ENCODE assay signal across 22 cellular contexts in the genomic region with DNA sequence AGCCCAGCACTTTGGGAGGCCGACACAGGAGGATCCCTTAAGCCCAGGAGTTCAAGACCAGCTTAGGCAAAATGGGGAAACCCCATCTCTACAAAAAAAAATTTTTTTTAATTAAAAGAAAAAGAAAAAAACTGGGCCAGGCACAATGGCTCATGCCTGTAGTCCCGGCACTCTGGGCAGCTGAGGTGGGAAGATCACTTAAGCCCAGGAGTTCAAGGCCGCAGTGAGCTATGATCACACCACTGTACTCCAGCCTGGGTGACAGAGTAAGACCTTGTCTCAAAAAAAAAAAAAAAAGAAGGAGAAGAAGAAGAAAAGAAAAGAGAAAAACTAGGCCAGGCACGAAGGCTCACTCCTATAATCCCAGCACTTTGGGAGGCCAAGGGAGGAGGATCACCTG. TPM values are rescaled to one million over a fixed set of nuclear protein-coding genes. Genes with fewer than 3 reads are reported as not detected.
DNase-seq lines count a peak whose midpoint lies in the region; ATAC-seq, FAIRE-seq and TF ChIP-seq lines count a peak whose summit lies in the region.
"Had no signal": no experiment of that assay in that cellular context is flagged by ENCODE, and none has a peak within 500 bp of the region (broad histone marks: within the 10 kb centered on the region; RNA-seq: fewer than 3 reads in every experiment).

No MANE protein-coding gene starts in this region.

- intact Hi-C loops in HepG2 (cut with micrococcal nuclease; ENCODE audit: unreplicated experiment) (no loop called here), right lobe of liver (cut with DNase I) (loop anchor here in 1 of 2 donors (10.0 kb wide), 1 partner anchor 63 kb away; no protein-coding TSS in a partner anchor)

- no peak for FAIRE-seq in HepG2 (lab: Jason Lieb, UNC)

- H4K20me1 ChIP-seq in HepG2 (ENCODE audit: insufficient read depth, low read length): peaks cover 17% of the 10 kb centered on the region; the same call in 1 of the 2 replicates

- peaks cover 52 to 65% of the 10 kb centered on the region in 2 donors for H3K4me1 Mint-ChIP-seq in effector memory CD8-positive, alpha-beta T cell (ENCODE audit: low read depth in 2 of 2)

- CTCF ChIA-PET in HepG2 (lab: Yijun Ruan, JAX; ENCODE audit: low intra/inter-chr PET ratio, low total read pairs): no interaction called here
- CTCF ChIA-PET in RWPE1 (lab: Yijun Ruan, JAX): interaction anchor here (0.6 to 0.7 kb wide), 2 partner anchors 59 to 155 kb away, joined by 3 to 7 read pairs; no protein-coding TSS in a partner anchor

- H3K4me1 ChIP-seq in HepG2 (ENCODE audit: insufficient read depth, low read length): peaks cover 75% of the 10 kb centered on the region
- peaks cover 3 to 67% (median 22%) of the 10 kb centered on the region in 4 donors for H3K4me1 ChIP-seq in right lobe of liver

- ATAC-seq in HepG2 (no peak), right lobe of liver (no peak), HG03196 (IDR thresholded peaks at IDR 0.05; ENCODE audit: unreplicated experiment) (no peak)
- ATAC-seq in effector memory CD8-positive, alpha-beta T cell (replicated peaks): no peak
- ATAC-seq: PC-3 had no signal

- H3K27me3 Mint-ChIP-seq in effector memory CD8-positive, alpha-beta T cell: no peaks in the 10 kb centered on the region

- TF ChIP-seq EP300 in HepG2 (IDR thresholded peaks at IDR 0.05; ENCODE audit: low read depth in 2 of 2, low read length in 2 of 2) (no peak), HepG2 (CRISPR knock-in tag; IDR thresholded peaks at IDR 0.05; ENCODE audit: borderline replicate concordance) (no peak)

- 0 out of 6 replicates have a peak overlapping the region, but pooled peaks of 1 of the 3 experiments have one; percentile 11 for H3K4me3 ChIP-seq in HepG2 (replicated peaks in 1 of 3; ENCODE audit: insufficient read depth in 1 of 3, low read depth in 2 of 3, low read length in 3 of 3)
- H3K4me3 ChIP-seq in right lobe of liver: no peak overlapping the region
- H3K4me3 ChIP-seq: SK-N-MC had no signal

- H3K9me3 ChIP-seq in HepG2 (ENCODE audit: low read length): no peaks in the 10 kb centered on the region
- no peaks in the 10 kb centered on the region for H3K9me3 ChIP-seq in right lobe of liver

- BruUV-seq in HepG2 (replicated peaks; lab: Mats Ljungman, UMichigan): no TSS peak

- POLR2A ChIA-PET in HepG2 (lab: Yijun Ruan, JAX): interaction anchor here (0.6 to 1.3 kb wide), 3 partner anchors 10 to 1209 kb away, joined by 3 read pairs; partner anchors contain the start of gene KXD1
- POLR2A ChIA-PET in RWPE1 (lab: Yijun Ruan, JAX; ENCODE audit: low non-redundant PET): no interaction called here

- H3K36me3 ChIP-seq in HepG2 (replicated peaks in 1 of 2; ENCODE audit: control insufficient read depth in 1 of 2, insufficient read depth in 2 of 2, low read length in 2 of 2) (no peaks in the 10 kb centered on the region), right lobe of liver (no peaks in the 10 kb centered on the region)

- no peaks in the 10 kb centered on the region for H3K9me3 Mint-ChIP-seq in effector memory CD8-positive, alpha-beta T cell

- TF ChIP-seq POLR2A in HepG2 (IDR thresholded peaks at IDR 0.05; ENCODE audit: insufficient read depth in 1 of 2, low read depth in 2 of 2, low read length in 2 of 2): no peak
- no peak for TF ChIP-seq POLR2A in right lobe of liver (IDR thresholded peaks at IDR 0.05)

- TF ChIP-seq RAD21 in HepG2 (CRISPR knock-in tag; IDR thresholded peaks at IDR 0.05): no peak

- H3K9ac ChIP-seq in HepG2 (ENCODE audit: insufficient read depth, low read depth, low read length): peak overlapping the region; percentile 29; the same call in 1 of the 2 replicates

- H3K79me2 ChIP-seq in HepG2 (ENCODE audit: insufficient read depth, low read length): peaks cover 82% of the 10 kb centered on the region

- H3K4me2 ChIP-seq in HepG2 (ENCODE audit: low read depth, low read length): peak overlapping the region; percentile 94

- no peak for DNase-seq in HepG2 (ENCODE audit: low spot score)
- no peak for DNase-seq in right lobe of liver
- DNase-seq in RWPE1 (ENCODE audit: low spot score): no peak
- DNase-seq in effector memory CD8-positive, alpha-beta T cell: no peak
- no peak for DNase-seq in activated naive CD4-positive, alpha-beta T cell (lab: John Stamatoyannopoulos, UW)
- no peak for DNase-seq in NOMO-1 treated with DMSO at 0.1 percent for 48 hours (lab: John Stamatoyannopoulos, UW; ENCODE audit: unreplicated experiment)
- no peak for DNase-seq in activated CD8-positive, alpha-beta memory T cell treated with anti-CD3 and anti-CD28 coated beads, Interleukin-2, amount 50 U/mL, for 48 hours
- DNase-seq: AML-193, C1 segment of cervical spinal cord, EL, GF-D8, H7, MM.1S, NCI-H1048, NCI-H1417 treated with DMSO at 0.1 percent for 48 hours, NCI-H187, NCI-H446, NCI-H526, PC-3, SHP77 had no signal

- H3K27ac Mint-ChIP-seq in effector memory CD8-positive, alpha-beta T cell: peak overlapping the region; percentile 41 to 97

- 68% methylated on average over 4 of the region's 4 CpGs for WGBS in HepG2 (ENCODE audit: low lambda C conversion rate)
- WGBS in right lobe of liver (ENCODE audit: insufficient coverage, low coverage, low lambda C conversion rate, missing lambda C conversion rate): 72% methylated on average over 3 of the region's 4 CpGs

- in situ Hi-C loops in HepG2 (cut with HindIII; ENCODE audit: extremely low pct_ligation_motif_present, low pct_unique_long_range_greater_than_20kb): no loop called here

- H3K4me3 Mint-ChIP-seq in effector memory CD8-positive, alpha-beta T cell: peak overlapping the region; percentile 20 to 72

- H3K27ac ChIP-seq in HepG2 (ENCODE audit: extremely low read length, insufficient read depth, low read length) (peak overlapping the region; percentile 94), right lobe of liver (peak overlapping the region in 1 of 3 donors; percentile 99), RWPE1 (peak overlapping the region; percentile 71)
- H3K27ac ChIP-seq: SK-N-MC had no signal

- H3K27me3 ChIP-seq in HepG2 (ENCODE audit: control insufficient read depth in 1 of 2, insufficient read depth in 2 of 2, low read length in 2 of 2): no peaks in the 10 kb centered on the region; a peak in 1 of 5 replicates
- H3K27me3 ChIP-seq in right lobe of liver: no peaks in the 10 kb centered on the region

- no peak for TF ChIP-seq CTCF in HepG2 (CRISPR knock-in tag; IDR thresholded peaks at IDR 0.05)
- no peak for TF ChIP-seq CTCF in right lobe of liver (IDR thresholded peaks at IDR 0.05)
- no peak for TF ChIP-seq CTCF in RWPE1 (conservative IDR thresholded peaks at IDR 0.05; ENCODE audit: low read depth)

- H2AFZ ChIP-seq in HepG2 (ENCODE audit: low read length): no peak overlapping the region

- peaks cover 75% of the 10 kb centered on the region for H3K36me3 Mint-ChIP-seq in effector memory CD8-positive, alpha-beta T cell (ENCODE audit: insufficient read depth)

RNA-seq across cellular contexts. Expression of gene ELL, which starts 4.3 kb away (rescaled TPM):
- total RNA-seq in HepG2 (2016; rRNA removed; fragmentation: Illumina TruSeq; extraction: Trizol): 3.2 and 3.7 TPM in 2 replicates
- 0.71 and 1.1 TPM in 2 replicates for total RNA-seq in HepG2 (2016; cell fraction: cytosol; rRNA removed; fragmentation: Illumina TruSeq; extraction: Trizol; ENCODE audit: low read depth)
- total RNA-seq in HepG2 (2016; cell fraction: insoluble cytoplasmic fraction; rRNA removed; fragmentation: Illumina TruSeq; extraction: Trizol): 2.7 and 4.1 TPM in 2 replicates
- 2.3 and 2.5 TPM in 2 replicates for total RNA-seq in HepG2 (2016; cell fraction: membrane; rRNA removed; fragmentation: Illumina TruSeq; extraction: Trizol)
- total RNA-seq in HepG2 (2016; cell fraction: nucleus; rRNA removed; fragmentation: Illumina TruSeq; extraction: Trizol): 3.3 and 4.8 TPM in 2 replicates
- 5.4 and 5.8 TPM in 2 replicates for polyA plus RNA-seq in HepG2 (2011; rRNA removed)
- polyA plus RNA-seq in HepG2 (2011; cell fraction: cytosol; rRNA removed): 3.2 and 4.3 TPM in 2 replicates
- polyA plus RNA-seq in HepG2 (2011; cell fraction: nucleus; rRNA removed): 27.1 and 34.7 TPM in 2 replicates
- polyA plus RNA-seq in HepG2 (2012): 7.1 TPM in 2 replicates
- polyA plus RNA-seq in HepG2 (2016; cell fraction: cytosol; fragmentation: Illumina TruSeq; extraction: Trizol; ENCODE audit: low read depth): 0.20 and 0.33 TPM in 2 replicates
- polyA plus RNA-seq in HepG2 (2016; cell fraction: insoluble cytoplasmic fraction; fragmentation: Illumina TruSeq; extraction: Trizol; ENCODE audit: low read depth): 3.1 and 4.0 TPM in 2 replicates
- 1.0 and 1.1 TPM in 2 replicates for polyA plus RNA-seq in HepG2 (2016; cell fraction: membrane; fragmentation: Illumina TruSeq; extraction: Trizol; ENCODE audit: low read depth)
- 5.1 and 5.2 TPM in 2 replicates for polyA plus RNA-seq in HepG2 (2016; cell fraction: nucleus; fragmentation: Illumina TruSeq; extraction: Trizol; ENCODE audit: insufficient read depth, low read depth)
- polyA minus RNA-seq in HepG2 (2011; rRNA and poly(A)+ RNA removed; ENCODE audit: low replicate concordance): 6.3 and 17.2 TPM in 2 replicates
- polyA minus RNA-seq in HepG2 (2011; cell fraction: cytosol; rRNA and poly(A)+ RNA removed): 6.0 and 8.8 TPM in 2 replicates
- polyA minus RNA-seq in HepG2 (2011; cell fraction: nucleus; rRNA and poly(A)+ RNA removed): 12.9 and 14.3 TPM in 2 replicates
- total RNA-seq in right lobe of liver: 10 to 100 TPM in 2 of 6 experiments, 1 to 10 TPM in 4; 5.3 to 11.9 (median 8.6) TPM

RNA-seq across cellular contexts. Expression of gene FKBP8, which starts 25.8 kb away (rescaled TPM):
- 75.1 and 81.7 TPM in 2 replicates for total RNA-seq in HepG2 (2016; rRNA removed; fragmentation: Illumina TruSeq; extraction: Trizol)
- 75.9 and 83.0 TPM in 2 replicates for total RNA-seq in HepG2 (2016; cell fraction: cytosol; rRNA removed; fragmentation: Illumina TruSeq; extraction: Trizol; ENCODE audit: low read depth)
- total RNA-seq in HepG2 (2016; cell fraction: insoluble cytoplasmic fraction; rRNA removed; fragmentation: Illumina TruSeq; extraction: Trizol): 78.1 and 87.6 TPM in 2 replicates
- 92.2 and 111 TPM in 2 replicates for total RNA-seq in HepG2 (2016; cell fraction: membrane; rRNA removed; fragmentation: Illumina TruSeq; extraction: Trizol)
- total RNA-seq in HepG2 (2016; cell fraction: nucleus; rRNA removed; fragmentation: Illumina TruSeq; extraction: Trizol): 32.7 and 42.9 TPM in 2 replicates
- polyA plus RNA-seq in HepG2 (2011; rRNA removed): 93.9 and 135 TPM in 2 replicates
- polyA plus RNA-seq in HepG2 (2011; cell fraction: cytosol; rRNA removed): 101 and 179 TPM in 2 replicates
- 159 and 173 TPM in 2 replicates for polyA plus RNA-seq in HepG2 (2011; cell fraction: nucleus; rRNA removed)
- 93.8 and 130 TPM in 2 replicates for polyA plus RNA-seq in HepG2 (2012)
- polyA plus RNA-seq in HepG2 (2016; cell fraction: cytosol; fragmentation: Illumina TruSeq; extraction: Trizol; ENCODE audit: low read depth): 84.6 and 95.1 TPM in 2 replicates
- 107 and 111 TPM in 2 replicates for polyA plus RNA-seq in HepG2 (2016; cell fraction: insoluble cytoplasmic fraction; fragmentation: Illumina TruSeq; extraction: Trizol; ENCODE audit: low read depth)
- polyA plus RNA-seq in HepG2 (2016; cell fraction: membrane; fragmentation: Illumina TruSeq; extraction: Trizol; ENCODE audit: low read depth): 117 and 126 TPM in 2 replicates
- 80.5 and 87.9 TPM in 2 replicates for polyA plus RNA-seq in HepG2 (2016; cell fraction: nucleus; fragmentation: Illumina TruSeq; extraction: Trizol; ENCODE audit: insufficient read depth, low read depth)
- 96.9 and 151 TPM in 2 replicates for polyA minus RNA-seq in HepG2 (2011; rRNA and poly(A)+ RNA removed; ENCODE audit: low replicate concordance)
- polyA minus RNA-seq in HepG2 (2011; cell fraction: cytosol; rRNA and poly(A)+ RNA removed): 63.3 and 77.3 TPM in 2 replicates
- 16.6 and 20.1 TPM in 2 replicates for polyA minus RNA-seq in HepG2 (2011; cell fraction: nucleus; rRNA and poly(A)+ RNA removed)
- 100 to 1,000 TPM in 3 of 6 experiments, 10 to 100 TPM in 3; 92.7 to 179 (median 118) TPM for total RNA-seq in right lobe of liver

RNA-seq across cellular contexts. Expression of gene KXD1, which starts 40.1 kb away (rescaled TPM):
- total RNA-seq in HepG2 (2016; rRNA removed; fragmentation: Illumina TruSeq; extraction: Trizol) (44.6 and 53.1 TPM in 2 replicates), right lobe of liver (10 to 100 TPM; 30.2 to 93.0 (median 36.1) TPM)
- 49.9 and 63.5 TPM in 2 replicates for total RNA-seq in HepG2 (2016; cell fraction: cytosol; rRNA removed; fragmentation: Illumina TruSeq; extraction: Trizol; ENCODE audit: low read depth)
- 46.0 and 46.4 TPM in 2 replicates for total RNA-seq in HepG2 (2016; cell fraction: insoluble cytoplasmic fraction; rRNA removed; fragmentation: Illumina TruSeq; extraction: Trizol)
- total RNA-seq in HepG2 (2016; cell fraction: membrane; rRNA removed; fragmentation: Illumina TruSeq; extraction: Trizol): 90.1 and 104 TPM in 2 replicates
- total RNA-seq in HepG2 (2016; cell fraction: nucleus; rRNA removed; fragmentation: Illumina TruSeq; extraction: Trizol): 20.4 and 21.0 TPM in 2 replicates
- 143 and 160 TPM in 2 replicates for polyA plus RNA-seq in HepG2 (2011; rRNA removed)
- 112 and 130 TPM in 2 replicates for polyA plus RNA-seq in HepG2 (2011; cell fraction: cytosol; rRNA removed)
- polyA plus RNA-seq in HepG2 (2011; cell fraction: nucleus; rRNA removed): 122 and 125 TPM in 2 replicates
- polyA plus RNA-seq in HepG2 (2012): 61.5 and 85.8 TPM in 2 replicates
- 72.0 and 99.5 TPM in 2 replicates for polyA plus RNA-seq in HepG2 (2016; cell fraction: cytosol; fragmentation: Illumina TruSeq; extraction: Trizol; ENCODE audit: low read depth)
- 68.6 and 76.3 TPM in 2 replicates for polyA plus RNA-seq in HepG2 (2016; cell fraction: insoluble cytoplasmic fraction; fragmentation: Illumina TruSeq; extraction: Trizol; ENCODE audit: low read depth)
- 121 and 126 TPM in 2 replicates for polyA plus RNA-seq in HepG2 (2016; cell fraction: membrane; fragmentation: Illumina TruSeq; extraction: Trizol; ENCODE audit: low read depth)
- 62.9 and 64.5 TPM in 2 replicates for polyA plus RNA-seq in HepG2 (2016; cell fraction: nucleus; fragmentation: Illumina TruSeq; extraction: Trizol; ENCODE audit: insufficient read depth, low read depth)
- polyA minus RNA-seq in HepG2 (2011; rRNA and poly(A)+ RNA removed; ENCODE audit: low replicate concordance): 73.9 and 103 TPM in 2 replicates
- polyA minus RNA-seq in HepG2 (2011; cell fraction: cytosol; rRNA and poly(A)+ RNA removed): 43.1 and 52.2 TPM in 2 replicates
- polyA minus RNA-seq in HepG2 (2011; cell fraction: nucleus; rRNA and poly(A)+ RNA removed): 20.0 and 23.6 TPM in 2 replicates

RNA-seq across cellular contexts. Expression of gene UBA52, which starts 54.1 kb away (rescaled TPM):
- total RNA-seq in HepG2 (2016; rRNA removed; fragmentation: Illumina TruSeq; extraction: Trizol): 959 and 1,184 TPM in 2 replicates
- total RNA-seq in HepG2 (2016; cell fraction: cytosol; rRNA removed; fragmentation: Illumina TruSeq; extraction: Trizol; ENCODE audit: low read depth): 1,298 and 1,315 TPM in 2 replicates
- 938 and 1,264 TPM in 2 replicates for total RNA-seq in HepG2 (2016; cell fraction: insoluble cytoplasmic fraction; rRNA removed; fragmentation: Illumina TruSeq; extraction: Trizol)
- total RNA-seq in HepG2 (2016; cell fraction: membrane; rRNA removed; fragmentation: Illumina TruSeq; extraction: Trizol): 1,565 and 1,724 TPM in 2 replicates
- total RNA-seq in HepG2 (2016; cell fraction: nucleus; rRNA removed; fragmentation: Illumina TruSeq; extraction: Trizol): 276 and 314 TPM in 2 replicates
- 1,655 and 1,782 TPM in 2 replicates for polyA plus RNA-seq in HepG2 (2011; rRNA removed)
- polyA plus RNA-seq in HepG2 (2011; cell fraction: cytosol; rRNA removed): 2,000 and 3,037 TPM in 2 replicates
- 482 and 607 TPM in 2 replicates for polyA plus RNA-seq in HepG2 (2011; cell fraction: nucleus; rRNA removed)
- 1,641 and 1,658 TPM in 2 replicates for polyA plus RNA-seq in HepG2 (2012)
- polyA plus RNA-seq in HepG2 (2016; cell fraction: cytosol; fragmentation: Illumina TruSeq; extraction: Trizol; ENCODE audit: low read depth): 1,864 and 1,905 TPM in 2 replicates
- 1,524 and 1,536 TPM in 2 replicates for polyA plus RNA-seq in HepG2 (2016; cell fraction: insoluble cytoplasmic fraction; fragmentation: Illumina TruSeq; extraction: Trizol; ENCODE audit: low read depth)
- polyA plus RNA-seq in HepG2 (2016; cell fraction: membrane; fragmentation: Illumina TruSeq; extraction: Trizol; ENCODE audit: low read depth): 2,008 and 2,053 TPM in 2 replicates
- polyA plus RNA-seq in HepG2 (2016; cell fraction: nucleus; fragmentation: Illumina TruSeq; extraction: Trizol; ENCODE audit: insufficient read depth, low read depth): 658 and 675 TPM in 2 replicates
- polyA minus RNA-seq in HepG2 (2011; rRNA and poly(A)+ RNA removed; ENCODE audit: low replicate concordance): 1,990 and 2,943 TPM in 2 replicates
- 420 and 430 TPM in 2 replicates for polyA minus RNA-seq in HepG2 (2011; cell fraction: cytosol; rRNA and poly(A)+ RNA removed)
- polyA minus RNA-seq in HepG2 (2011; cell fraction: nucleus; rRNA and poly(A)+ RNA removed): 113 and 142 TPM in 2 replicates
- total RNA-seq in right lobe of liver: 100 to 1,000 TPM; 256 to 470 (median 406) TPM
